Comparison of ENCODE assay signal across 8 cellular contexts in genomic region chr3:196688349-196688748, GRCh38. TPM values are rescaled to one million over a fixed set of nuclear protein-coding genes. Genes with fewer than 3 reads are reported as not detected.
A peak's percentile ranks its signal among the peaks of the same experiment; 100 is the strongest.
DNase-seq lines count a peak whose midpoint lies in the region; ATAC-seq and TF ChIP-seq lines count a peak whose summit lies in the region.

No MANE protein-coding gene starts in this region.

- no peak overlapping the region for H3K9ac ChIP-seq in H9 (ENCODE audit: extremely low read depth, insufficient read length, low read length)

- TF ChIP-seq CTCF in H9 (conservative IDR thresholded peaks at IDR 0.05), result no peak

- no peak overlapping the region for H3K14ac ChIP-seq in H9 (ENCODE audit: insufficient read depth, low read length)

- H3K9me3 Mint-ChIP-seq in H9, result no peaks in the 10 kb centered on the region

- no peak overlapping the region for H3K27ac ChIP-seq in H9 (ENCODE audit: insufficient read length, low read depth, low read length)

- ATAC-seq in sciatic nerve (peak; percentile 78), GM18873 (IDR thresholded peaks at IDR 0.05; ENCODE audit: low FRiP score, unreplicated experiment) (no peak), HG03469 (IDR thresholded peaks at IDR 0.05; ENCODE audit: unreplicated experiment) (no peak)

- no peaks in the 10 kb centered on the region for H3K9me3 ChIP-seq in H9 (ENCODE audit: control insufficient read depth, low read depth, low read length)

- H2BK15ac ChIP-seq in H9 (ENCODE audit: low read depth, low read length), result no peak overlapping the region

- no peak overlapping the region for H2BK120ac ChIP-seq in H9 (ENCODE audit: low read depth, low read length, poor library complexity, severe bottlenecking)

- peaks cover 17 to 20% of the 10 kb centered on the region in 2 experiments for H3K4me1 Mint-ChIP-seq in H9

- DNase-seq in H9 (no peak), OCI-M1 (lab: John Stamatoyannopoulos, UW) (peak; percentile 74), fibroblast of the conjunctiva (ENCODE audit: low read depth) (peak; percentile 60), sciatic nerve (ENCODE audit: low spot score) (no peak), LoVo (ENCODE audit: low spot score) (no peak), NCI-H345 treated with DMSO at 0.1 percent for 48 hours (lab: John Stamatoyannopoulos, UW; ENCODE audit: unreplicated experiment) (no peak)

- H3K27ac Mint-ChIP-seq in H9, result peak overlapping the region in 1 of 3 experiments; percentile 67; a peak in 3 of 7 replicates

- no peaks in the 10 kb centered on the region for H3K79me2 ChIP-seq in H9 (ENCODE audit: insufficient read depth, low read length)

- H4K5ac ChIP-seq in H9 (ENCODE audit: insufficient read length, low read depth, low read length), result peak overlapping the region; percentile 6

- H4K8ac ChIP-seq in H9 (replicated peaks; ENCODE audit: insufficient read length, low read depth, low read length), result no peak overlapping the region

- no peak overlapping the region for H2BK20ac ChIP-seq in H9 (ENCODE audit: low read depth, low read length, poor library complexity, severe bottlenecking)

- no peaks in the 10 kb centered on the region for H3K79me1 ChIP-seq in H9 (ENCODE audit: insufficient read depth, low read depth, low read length, poor library complexity, severe bottlenecking)

- no peaks in the 10 kb centered on the region for H3K27me3 Mint-ChIP-seq in H9 (ENCODE audit: low read depth)

- no peak overlapping the region for H3K4me3 Mint-ChIP-seq in H9

- no peak overlapping the region for H3K56ac ChIP-seq in H9 (ENCODE audit: insufficient read length, low read depth, low read length)

- H3K27me3 ChIP-seq in H9 (ENCODE audit: insufficient read depth, low read length), result no peaks in the 10 kb centered on the region

- H3K36me3 Mint-ChIP-seq in H9 (ENCODE audit: insufficient read depth in 1 of 3, low read depth in 3 of 3), result no peaks in the 10 kb centered on the region

- no peaks in the 10 kb centered on the region; the same call in 1 of the 2 replicates for H3K4me1 ChIP-seq in H9 (ENCODE audit: insufficient read depth, low read length)

- H3K23me2 ChIP-seq in H9 (ENCODE audit: insufficient read length, low read depth, low read length, poor library complexity, severe bottlenecking), result no peaks in the 10 kb centered on the region

- H2BK12ac ChIP-seq in H9 (ENCODE audit: insufficient read length, low read depth, low read length), result no peak overlapping the region

- no peak overlapping the region for H3K18ac ChIP-seq in H9 (ENCODE audit: insufficient read length, low read depth, low read length)

- H2BK5ac ChIP-seq in H9 (ENCODE audit: insufficient read length, low read length), result no peak overlapping the region

- H2AFZ ChIP-seq in H9 (ENCODE audit: low read length), result no peak overlapping the region

- H4K91ac ChIP-seq in H9 (ENCODE audit: insufficient read length, low read depth, low read length), result no peak overlapping the region

- H3K4ac ChIP-seq in H9 (ENCODE audit: low read depth, low read length), result no peak overlapping the region

- no peak overlapping the region for H3T11ph ChIP-seq in H9 (ENCODE audit: low read length)

- WGBS in H9 (ENCODE audit: extremely low coverage, insufficient read length, low lambda C conversion rate), result no CpG with 5 or more reads among the region's 5 CpGs

- intact Hi-C loops in sciatic nerve (cut with DNase I), result loop anchor here (10.0 kb wide), 1 partner anchor 84 kb away; no protein-coding TSS in a partner anchor

- H3K23ac ChIP-seq in H9 (ENCODE audit: insufficient read length, low read depth, low read length), result no peak overlapping the region

- no peaks in the 10 kb centered on the region for H4K20me1 ChIP-seq in H9 (ENCODE audit: control insufficient read depth, insufficient read depth, insufficient read length)

- no peak overlapping the region for H2AK5ac ChIP-seq in H9 (ENCODE audit: insufficient read length, low read length)

- no peak overlapping the region for H3K4me2 ChIP-seq in H9 (ENCODE audit: insufficient read depth, insufficient read length, low read length)

RNA-seq across cellular contexts. Expression of gene CEP19, which starts 23.7 kb away (rescaled TPM):
- 1.2 and 1.3 TPM in 2 replicates for total RNA-seq in H9 (2021)
- 1.7 TPM for total RNA-seq in sciatic nerve

RNA-seq across cellular contexts. Expression of gene PIGX, which starts 23.8 kb away (rescaled TPM):
- total RNA-seq in H9 (2021) (18.1 and 20.0 TPM in 2 replicates), sciatic nerve (18.4 TPM)

RNA-seq across cellular contexts. Expression of gene NRROS, which starts 48.9 kb away (rescaled TPM):
- 2.8 and 4.0 TPM in 2 replicates for total RNA-seq in H9 (2021)
- 10.0 TPM for total RNA-seq in sciatic nerve

RNA-seq across cellular contexts. Expression of gene PAK2, which starts 51.3 kb away (rescaled TPM):
- total RNA-seq in H9 (2021) (60.8 and 65.7 TPM in 2 replicates), sciatic nerve (60.8 TPM)

Comparison
In these comparisons a context has a peak if more than half of its experiments do, and no peak if none do; other contexts are left out.
1. DNase-seq: peak in OCI-M1 (single experiment) and fibroblast of the conjunctiva (single experiment); none in H9 (single experiment), sciatic nerve (single experiment), LoVo (single experiment) and NCI-H345 treated with DMSO at 0.1 percent for 48 hours (single experiment).